In the genomic region with DNA sequence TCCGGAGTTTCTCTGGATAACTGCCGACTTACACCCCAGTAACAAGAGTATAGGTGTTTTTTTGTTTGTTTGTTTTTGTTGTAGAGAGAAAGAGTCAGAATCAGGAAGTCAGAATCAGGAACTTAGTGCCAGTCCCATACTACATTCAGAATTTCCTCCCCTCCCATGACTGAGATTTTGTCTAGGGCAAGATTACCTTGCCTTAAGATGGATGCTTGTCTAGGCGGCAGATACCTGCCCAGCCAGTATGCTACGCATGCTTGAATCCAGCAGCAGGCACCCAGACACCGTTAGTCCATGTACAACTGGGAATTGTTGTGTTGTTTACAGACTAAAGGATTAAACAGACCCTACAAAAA, we compare ENCODE assay signal across 1 cellular context.
TF ChIP-seq lines count a peak whose summit lies in the region.

No MANE protein-coding gene starts in this region.

TF ChIP-seq in K562, 482 proteins besides CTCF, POLR2A, EP300 and RAD21:
- TF ChIP-seq, protein P1, sequence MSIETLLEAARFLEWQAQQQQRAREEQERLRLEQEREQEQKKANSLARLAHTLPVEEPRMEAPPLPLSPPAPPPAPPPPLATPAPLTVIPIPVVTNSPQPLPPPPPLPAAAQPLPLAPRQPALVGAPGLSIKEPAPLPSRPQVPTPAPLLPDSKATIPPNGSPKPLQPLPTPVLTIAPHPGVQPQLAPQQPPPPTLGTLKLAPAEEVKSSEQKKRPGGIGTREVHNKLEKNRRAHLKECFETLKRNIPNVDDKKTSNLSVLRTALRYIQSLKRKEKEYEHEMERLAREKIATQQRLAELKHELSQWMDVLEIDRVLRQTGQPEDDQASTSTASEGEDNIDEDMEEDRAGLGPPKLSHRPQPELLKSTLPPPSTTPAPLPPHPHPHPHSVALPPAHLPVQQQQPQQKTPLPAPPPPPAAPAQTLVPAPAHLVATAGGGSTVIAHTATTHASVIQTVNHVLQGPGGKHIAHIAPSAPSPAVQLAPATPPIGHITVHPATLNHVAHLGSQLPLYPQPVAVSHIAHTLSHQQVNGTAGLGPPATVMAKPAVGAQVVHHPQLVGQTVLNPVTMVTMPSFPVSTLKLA (conservative IDR thresholded peaks at IDR 0.05), result peak in 1 of 2 experiments; percentile 12; a peak in 1 of 4 replicates
- TF ChIP-seq MXI1 (IDR thresholded peaks at IDR 0.05; ENCODE audit: low read depth, low read length) (no peak), SAFB2 (IDR thresholded peaks at IDR 0.05; ENCODE audit: borderline replicate concordance, low read depth, low read length, severe bottlenecking) (no peak), BRF1 (IDR thresholded peaks at IDR 0.05; ENCODE audit: borderline replicate concordance, extremely low read depth, insufficient read length) (no peak), KDM1A (IDR thresholded peaks at IDR 0.05) (0 out of 4 replicates have a peak, but pooled peaks of 1 of the 2 experiments have one; percentile 6), ZNF785 (CRISPR knock-in tag; IDR thresholded peaks at IDR 0.05) (no peak)
